15 cellular contexts compared by ENCODE assay signal in genomic region chr18:59428018-59428417, GRCh38.
DNase-seq lines count a peak whose midpoint lies in the region; ATAC-seq and TF ChIP-seq lines count a peak whose summit lies in the region.
"Had no signal": no experiment of that assay in that cellular context is flagged by ENCODE, and none has a peak within 500 bp of the region (broad histone marks: within the 10 kb centered on the region; RNA-seq: fewer than 3 reads in every experiment).

No MANE protein-coding gene starts in this region.

- H3K4me3 Mint-ChIP-seq in T-helper 17 cell: no peak overlapping the region
- H3K4me3 Mint-ChIP-seq: CD4-positive, alpha-beta T cell; GM23338; H9 had no signal

- no peaks in the 10 kb centered on the region for H3K27me3 ChIP-seq in A673 (replicated peaks; ENCODE audit: insufficient read depth, low read depth, low read length, poor library complexity)
- no peaks in the 10 kb centered on the region for H3K27me3 ChIP-seq in tibial nerve
- H3K27me3 ChIP-seq: BLaER1 treated with 17β-estradiol and CSF1 and Interleukin-3, amounts not matched to agents 10 nM and 100 nM had no signal

- peaks cover 2% of the 10 kb centered on the region for H3K4me1 Mint-ChIP-seq in T-helper 17 cell
- H3K4me1 Mint-ChIP-seq: GM23338 had no signal

- TF ChIP-seq POLR2A in tibial nerve (IDR thresholded peaks at IDR 0.05): no peak

- no peaks in the 10 kb centered on the region for H3K36me3 ChIP-seq in A673 (ENCODE audit: insufficient read depth, low read length, poor library complexity, severe bottlenecking)
- H3K36me3 ChIP-seq in tibial nerve: no peaks in the 10 kb centered on the region
- H3K36me3 ChIP-seq: BLaER1 treated with 17β-estradiol and CSF1 and Interleukin-3, amounts not matched to agents 10 nM and 100 nM had no signal

- DNase-seq in cerebellar cortex (ENCODE audit: low spot score) (peak; percentile 50), fibroblast of gingiva (ENCODE audit: low read depth) (peak; percentile 33), left ventricle myocardium superior (no peak), superior temporal gyrus (ENCODE audit: extremely low spot score) (peak; percentile 37), A673 (ENCODE audit: low spot score) (no peak), tibial nerve (ENCODE audit: low spot score in 2 of 2) (no peak), T-helper 17 cell (no peak)
- DNase-seq: AML-193; CD4-positive, alpha-beta T cell; DMS79; H9; IMR-90 had no signal

- no peak overlapping the region for H3K27ac Mint-ChIP-seq in T-helper 17 cell
- H3K27ac Mint-ChIP-seq: CD4-positive, alpha-beta T cell; GM23338; H9 had no signal

- CTCF ChIA-PET in A673 (lab: Charles Lee): no interaction called here

- H3K27me3 Mint-ChIP-seq in T-helper 17 cell: peaks cover 42% of the 10 kb centered on the region

- no peaks in the 10 kb centered on the region for H3K4me1 ChIP-seq in A673 (ENCODE audit: insufficient read depth, low read length, poor library complexity, severe bottlenecking)
- H3K4me1 ChIP-seq in tibial nerve: no peaks in the 10 kb centered on the region
- H3K4me1 ChIP-seq: A549; BLaER1 treated with 17β-estradiol and CSF1 and Interleukin-3, amounts not matched to agents 10 nM and 100 nM had no signal

- no peak for TF ChIP-seq EP300 in tibial nerve (IDR thresholded peaks at IDR 0.05)

- ATAC-seq in left ventricle myocardium superior (peak; percentile 81), T-helper 17 cell (no peak)
- ATAC-seq: A549, GM23338 had no signal

- H3K9me3 ChIP-seq in A673 (ENCODE audit: low read depth, low read length, poor library complexity, severe bottlenecking) (no peaks in the 10 kb centered on the region), tibial nerve (no peaks in the 10 kb centered on the region), T-helper 17 cell (ENCODE audit: control insufficient read depth, low read length, poor library complexity, severe bottlenecking) (no peaks in the 10 kb centered on the region)
- H3K9me3 ChIP-seq: A549; BLaER1 treated with 17β-estradiol and CSF1 and Interleukin-3, amounts not matched to agents 10 nM and 100 nM had no signal

- no peak overlapping the region for H3K27ac ChIP-seq in A673 (ENCODE audit: low read depth, low read length, poor library complexity, severe bottlenecking)
- H3K27ac ChIP-seq in tibial nerve: no peak overlapping the region
- H3K27ac ChIP-seq: A549; BLaER1 treated with 17β-estradiol and CSF1 and Interleukin-3, amounts not matched to agents 10 nM and 100 nM had no signal

- POLR2A ChIA-PET in A673 (lab: Charles Lee; ENCODE audit: low non-redundant PET): no interaction called here

- TF ChIP-seq CTCF in A673 (conservative IDR thresholded peaks at IDR 0.05; ENCODE audit: low read depth, low read length) (no peak), tibial nerve (IDR thresholded peaks at IDR 0.05) (no peak)

- H3K36me3 Mint-ChIP-seq in T-helper 17 cell (ENCODE audit: low read depth): no peaks in the 10 kb centered on the region

- WGBS in tibial nerve, 2 donors: 82 to 93% methylated on average over 1 of the region's 1 CpG

- no TSS peak for BruUV-seq in A673 (replicated peaks; lab: Mats Ljungman, UMichigan)

- intact Hi-C loops in left ventricle myocardium superior (cut with micrococcal nuclease) (no loop called here), A673 (cut with micrococcal nuclease; ENCODE audit: unreplicated experiment) (no loop called here)

- H3K4me3 ChIP-seq in A673 (ENCODE audit: low read depth, low read length, poor library complexity, severe bottlenecking) (no peak overlapping the region), tibial nerve (no peak overlapping the region)
- H3K4me3 ChIP-seq: A549; BLaER1 treated with 17β-estradiol and CSF1 and Interleukin-3, amounts not matched to agents 10 nM and 100 nM; GM23338 had no signal

Comparison
In these comparisons a context has a peak if more than half of its experiments do, and no peak if none do; other contexts are left out.
1. DNase-seq: peak in cerebellar cortex (single experiment), fibroblast of gingiva (single experiment) and superior temporal gyrus (single experiment); none in left ventricle myocardium superior (single experiment), A673 (single experiment), tibial nerve (0 of 2) and T-helper 17 cell (0 of 3).